ENCODE assay signal across 8 cellular contexts in genomic region chr10:79444243-79445119, GRCh38. TPM values are rescaled to one million over a fixed set of nuclear protein-coding genes. Genes with fewer than 3 reads are reported as not detected.
DNase-seq lines count a peak whose midpoint lies in the region; ATAC-seq and TF ChIP-seq lines count a peak whose summit lies in the region.

No MANE protein-coding gene starts in this region.

- peak overlapping the region; percentile 67; the same call in 1 of the 2 replicates for H2AFZ ChIP-seq in SK-N-SH (ENCODE audit: low read depth)

- H3F3A ChIP-seq in SK-N-SH (replicated peaks; ENCODE audit: insufficient read depth) = peaks cover 15% of the 10 kb centered on the region

- H3K4me2 ChIP-seq in SK-N-SH = peak overlapping the region; percentile 97

- CTCF ChIA-PET in BJ (lab: Yijun Ruan, JAX) = interaction anchor here (0.8 to 3.5 kb wide), 7 partner anchors 10 to 70 kb away, joined by 3 to 22 read pairs (median 3); no protein-coding TSS in a partner anchor
- CTCF ChIA-PET in SK-N-SH (lab: Yijun Ruan, JAX) = interaction anchor here (0.7 to 1.7 kb wide), 9 partner anchors 9 to 70 kb away, joined by 3 to 6 read pairs (median 3); no protein-coding TSS in a partner anchor

- H3K4me3 ChIP-seq in BJ (ENCODE audit: low read depth, low read length) = peak overlapping the region; percentile 70
- H3K4me3 ChIP-seq in SK-N-SH (ENCODE audit: low read depth in 2 of 2, low read length in 1 of 2) = peak overlapping the region; percentile 72 to 97

- H3K36me3 ChIP-seq in BJ (ENCODE audit: control insufficient read depth, insufficient read depth, low read length) = peaks cover 4% of the 10 kb centered on the region; the same call in 1 of the 2 replicates
- no peaks in the 10 kb centered on the region for H3K36me3 ChIP-seq in SK-N-SH (replicated peaks in 1 of 2; ENCODE audit: control insufficient read depth in 1 of 2, insufficient read depth in 2 of 2, low read length in 1 of 2)

- intact Hi-C loops in left ventricle myocardium superior (cut with micrococcal nuclease) = loop anchor here (10.0 kb wide), 1 partner anchor 50 kb away; no protein-coding TSS in a partner anchor

- no peak overlapping the region for H3K27ac Mint-ChIP-seq in activated naive CD8-positive, alpha-beta T cell treated with anti-CD3 and anti-CD28 coated beads, Interleukin-2, amount 50 U/mL, for 24 hours

- TF ChIP-seq CTCF in BJ (IDR thresholded peaks at IDR 0.05; ENCODE audit: insufficient read depth, low read depth, low read length) (no peak), SK-N-SH (IDR thresholded peaks at IDR 0.05) (no peak)

- peak overlapping the region; percentile 62 to 72 for H3K27ac ChIP-seq in SK-N-SH (ENCODE audit: low read depth in 2 of 2, low read length in 1 of 2)

- no peak for DNase-seq in BJ (ENCODE audit: low read depth)
- DNase-seq in SK-N-SH = peak; percentile 78
- DNase-seq in activated naive CD8-positive, alpha-beta T cell treated with anti-CD3 and anti-CD28 coated beads, Interleukin-2, amount 50 U/mL, for 24 hours = peak; percentile 52
- DNase-seq in left ventricle myocardium superior = peak; percentile 90
- DNase-seq in putamen (ENCODE audit: low spot score) = peak; percentile 68

- no peaks in the 10 kb centered on the region for H3K9me3 Mint-ChIP-seq in activated naive CD8-positive, alpha-beta T cell treated with anti-CD3 and anti-CD28 coated beads, Interleukin-2, amount 50 U/mL, for 24 hours

- H3K27me3 Mint-ChIP-seq in activated naive CD8-positive, alpha-beta T cell treated with anti-CD3 and anti-CD28 coated beads, Interleukin-2, amount 50 U/mL, for 24 hours = peaks cover 14% of the 10 kb centered on the region

- H3K27me3 ChIP-seq in BJ (ENCODE audit: control insufficient read depth, insufficient read depth, low read length) (no peaks in the 10 kb centered on the region), SK-N-SH (ENCODE audit: insufficient read depth) (no peaks in the 10 kb centered on the region)

- POLR2A ChIA-PET in BJ (lab: Charles Lee) (interaction anchor here (0.7 kb wide), 1 partner anchor 10 kb away, joined by 3 read pairs; no protein-coding TSS in a partner anchor), SK-N-SH (lab: Yijun Ruan, JAX) (interaction anchor here (0.6 to 1.0 kb wide), 3 partner anchors 36 to 102 kb away, joined by 3 to 5 read pairs (median 3); no protein-coding TSS in a partner anchor)

- no peaks in the 10 kb centered on the region for H3K9me3 ChIP-seq in SK-N-SH

- no peak for TF ChIP-seq EP300 in SK-N-SH (IDR thresholded peaks at IDR 0.05; ENCODE audit: borderline replicate concordance in 1 of 2, low read depth in 1 of 2, low read length in 1 of 2)

- peak; percentile 31 for ATAC-seq in GM19351 (IDR thresholded peaks at IDR 0.05; ENCODE audit: unreplicated experiment)
- peak; percentile 7 for ATAC-seq in HG03469 (IDR thresholded peaks at IDR 0.05; ENCODE audit: unreplicated experiment)
- peak; percentile 20 for ATAC-seq in activated naive CD8-positive, alpha-beta T cell treated with anti-CD3 and anti-CD28 coated beads, Interleukin-2, amount 50 U/mL, for 24 hours
- ATAC-seq in left ventricle myocardium superior = peak; percentile 64
- no peak for ATAC-seq in HG03378 (IDR thresholded peaks at IDR 0.05; ENCODE audit: unreplicated experiment)

- TF ChIP-seq RAD21 in SK-N-SH (IDR thresholded peaks at IDR 0.05; ENCODE audit: low read length) = no peak

- no peaks in the 10 kb centered on the region for H3K9me2 ChIP-seq in SK-N-SH

- WGBS in SK-N-SH (ENCODE audit: low lambda C conversion rate) = 5% methylated on average over 9 of the region's 44 CpGs

- peaks cover 28% of the 10 kb centered on the region for H3K4me1 Mint-ChIP-seq in activated naive CD8-positive, alpha-beta T cell treated with anti-CD3 and anti-CD28 coated beads, Interleukin-2, amount 50 U/mL, for 24 hours

- H3K9ac ChIP-seq in SK-N-SH = peak overlapping the region; percentile 75

- H4K20me1 ChIP-seq in SK-N-SH (ENCODE audit: insufficient read depth) = peaks cover 41% of the 10 kb centered on the region

- H3K4me3 Mint-ChIP-seq in activated naive CD8-positive, alpha-beta T cell treated with anti-CD3 and anti-CD28 coated beads, Interleukin-2, amount 50 U/mL, for 24 hours = peak overlapping the region; percentile 73

- H3K4me1 ChIP-seq in SK-N-SH (ENCODE audit: control insufficient read depth in 1 of 2, insufficient read depth in 2 of 2, low read depth in 1 of 2, low read length in 1 of 2) = peaks cover 15 to 46% of the 10 kb centered on the region in 2 experiments; a peak in 2 of 4 replicates

- H3K36me3 Mint-ChIP-seq in activated naive CD8-positive, alpha-beta T cell treated with anti-CD3 and anti-CD28 coated beads, Interleukin-2, amount 50 U/mL, for 24 hours (ENCODE audit: low read depth) = no peaks in the 10 kb centered on the region

- H3K79me2 ChIP-seq in SK-N-SH (ENCODE audit: insufficient read depth) = peaks cover 49% of the 10 kb centered on the region

TF ChIP-seq in SK-N-SH, 30 proteins besides CTCF, POLR2A, EP300 and RAD21:
- TF ChIP-seq REST (IDR thresholded peaks at IDR 0.05; ENCODE audit: low read depth, low read length) (no peak), MAX (IDR thresholded peaks at IDR 0.05; ENCODE audit: low read depth) (0 out of 2 replicates have a peak, but pooled peaks have one; percentile 8)
TF ChIP-seq in SK-N-SH: peak in this region for 1.

RNA-seq across cellular contexts. Expression of gene ZCCHC24, which starts 0.9 kb away (rescaled TPM):
- polyA plus RNA-seq in BJ (2011; rRNA removed) (34.2 and 49.1 TPM in 2 replicates), SK-N-SH (2012; rRNA removed) (15.8 and 16.2 TPM in 2 replicates)
- 42.2 and 56.1 TPM in 2 replicates for polyA minus RNA-seq in BJ (2011; rRNA and poly(A)+ RNA removed)
- 10.3 and 13.2 TPM in 2 replicates for polyA plus RNA-seq in SK-N-SH (2012; cell fraction: cytosol; rRNA removed)
- 12.8 and 15.3 TPM in 2 replicates for polyA plus RNA-seq in SK-N-SH (2012; cell fraction: nucleus; rRNA removed)
- total RNA-seq in left ventricle myocardium superior = 49.0 TPM
